ENCODE assay signal across 8 cellular contexts in genomic region chr1:43453442-43454269, GRCh38. TPM values are rescaled to one million over a fixed set of nuclear protein-coding genes. Genes with fewer than 3 reads are reported as not detected.
DNase-seq lines count a peak whose midpoint lies in the region; ATAC-seq, FAIRE-seq and TF ChIP-seq lines count a peak whose summit lies in the region.

Gene HYI (minus strand): TSS chr1:43453931. CDS start chr1:43453793, 138 bp downstream.

- no peak for FAIRE-seq in HTR-8/SVneo (lab: Jason Lieb, UNC)

- TF ChIP-seq POLR2A in Peyer's patch (IDR thresholded peaks at IDR 0.05), result peak; percentile 35 to 61

- CTCF ChIA-PET in naive thymus-derived CD4-positive, alpha-beta T cell (lab: Charles Lee), result no interaction called here

- H3K27me3 Mint-ChIP-seq in naive thymus-derived CD4-positive, alpha-beta T cell, result peaks cover 5 to 27% (median 12%) of the 10 kb centered on the region in 5 donors
- H3K27me3 Mint-ChIP-seq in stimulated activated naive B cell treated with anti-CD40 and anti-IgM and Interleukin-4, amounts not matched to agents 10 μg/mL and 1 μg/mL and 100 μg/mL, for 72 hours, result peaks cover 17 to 39% of the 10 kb centered on the region in 2 donors

- TF ChIP-seq CTCF in Peyer's patch (IDR thresholded peaks at IDR 0.05), result no peak

- intact Hi-C loops in naive thymus-derived CD4-positive, alpha-beta T cell (cut with micrococcal nuclease), result loop anchor here (1.0 to 5.0 kb wide), 5 partner anchors 86 to 496 kb away; partner anchors contain the start of genes ELOVL1 (in 2 of the 2), CFAP57 (in 1 of the 2), EBNA1BP2 (in 1 of the 2) and KDM4A (in 1 of the 2)

- peak within 1 kb of the TSS; percentile 46 to 77 (median 72) for H3K4me3 ChIP-seq in Peyer's patch
- H3K4me3 ChIP-seq in naive thymus-derived CD4-positive, alpha-beta T cell (ENCODE audit: low read length), result peak within 1 kb of the TSS; percentile 56

- peaks cover 0 to 25% (median 0%) of the 10 kb centered on the region in 4 donors for H3K4me1 ChIP-seq in Peyer's patch
- H3K4me1 ChIP-seq in naive thymus-derived CD4-positive, alpha-beta T cell (ENCODE audit: control insufficient read depth in 2 of 2, insufficient read depth in 2 of 2, low read length in 2 of 2), result peaks cover 0 to 9% of the 10 kb centered on the region in 2 donors

- H3K27ac Mint-ChIP-seq in naive thymus-derived CD4-positive, alpha-beta T cell, result peak within 1 kb of the TSS; percentile 85 to 96 (median 90)
- H3K27ac Mint-ChIP-seq in stimulated activated naive B cell treated with anti-CD40 and anti-IgM and Interleukin-4, amounts not matched to agents 10 μg/mL and 1 μg/mL and 100 μg/mL, for 72 hours, result peak within 1 kb of the TSS; percentile 91

- POLR2A ChIA-PET in naive thymus-derived CD4-positive, alpha-beta T cell (lab: Charles Lee), result interaction anchor here (0.8 to 2.1 kb wide), 9 partner anchors 9 to 422 kb away, joined by 3 to 11 read pairs (median 4); partner anchors contain the start of gene ST3GAL3

- peaks cover 0 to 16% (median 0%) of the 10 kb centered on the region in 5 donors for H3K36me3 Mint-ChIP-seq in naive thymus-derived CD4-positive, alpha-beta T cell
- peaks cover 26 to 41% of the 10 kb centered on the region in 2 donors for H3K36me3 Mint-ChIP-seq in stimulated activated naive B cell treated with anti-CD40 and anti-IgM and Interleukin-4, amounts not matched to agents 10 μg/mL and 1 μg/mL and 100 μg/mL, for 72 hours

- no peaks in the 10 kb centered on the region for H3K27me3 ChIP-seq in Peyer's patch
- H3K27me3 ChIP-seq in naive thymus-derived CD4-positive, alpha-beta T cell (ENCODE audit: control insufficient read depth in 2 of 2, insufficient read depth in 2 of 2, low read length in 2 of 2), result no peaks in the 10 kb centered on the region

- H3K27ac ChIP-seq in Peyer's patch, result peak within 1 kb of the TSS; percentile 81 to 96 (median 92)
- H3K27ac ChIP-seq in naive thymus-derived CD4-positive, alpha-beta T cell (ENCODE audit: low read depth, low read length), result peak within 1 kb of the TSS; percentile 70

- H3K9me3 Mint-ChIP-seq in naive thymus-derived CD4-positive, alpha-beta T cell, result peaks cover 0 to 2% (median 0%) of the 10 kb centered on the region in 11 donors
- peaks cover 2 to 4% of the 10 kb centered on the region in 2 donors for H3K9me3 Mint-ChIP-seq in stimulated activated naive B cell treated with anti-CD40 and anti-IgM and Interleukin-4, amounts not matched to agents 10 μg/mL and 1 μg/mL and 100 μg/mL, for 72 hours

- H3K4me3 Mint-ChIP-seq in naive thymus-derived CD4-positive, alpha-beta T cell, result peak within 1 kb of the TSS; percentile 86 to 95 (median 89)
- peak within 1 kb of the TSS; percentile 85 to 88 for H3K4me3 Mint-ChIP-seq in stimulated activated naive B cell treated with anti-CD40 and anti-IgM and Interleukin-4, amounts not matched to agents 10 μg/mL and 1 μg/mL and 100 μg/mL, for 72 hours

- H3K36me3 ChIP-seq in Peyer's patch, result peaks cover 0 to 29% (median 0%) of the 10 kb centered on the region in 3 donors
- H3K36me3 ChIP-seq in naive thymus-derived CD4-positive, alpha-beta T cell (ENCODE audit: control insufficient read depth in 2 of 3, insufficient read depth in 3 of 3, low read length in 3 of 3), result peaks cover 0 to 23% (median 0%) of the 10 kb centered on the region in 3 experiments

- DNase-seq in DMS79 (lab: John Stamatoyannopoulos, UW), result peak; percentile 79
- peak; percentile 75 for DNase-seq in HTR-8/SVneo (ENCODE audit: insufficient read length, low spot score)
- peak; percentile 84 to 94 (median 91) for DNase-seq in Peyer's patch
- peak; percentile 47 for DNase-seq in activated T-helper 9 cell treated with anti-CD3 and anti-CD28 coated beads, Interleukin-2, amount 50 U/mL, for 16 hours (ENCODE audit: low read depth)
- peak; percentile 86 for DNase-seq in fibroblast of peridontal ligament (ENCODE audit: extremely low read depth)
- DNase-seq in naive thymus-derived CD4-positive, alpha-beta T cell, result peak; percentile 41 to 72 (median 67)
- DNase-seq in stimulated activated naive B cell treated with anti-CD40 and anti-IgM and Interleukin-4, amounts not matched to agents 10 μg/mL and 1 μg/mL and 100 μg/mL, for 72 hours, result peak; percentile 59

- ATAC-seq in naive thymus-derived CD4-positive, alpha-beta T cell, result peak; percentile 82
- ATAC-seq in stimulated activated naive B cell treated with anti-CD40 and anti-IgM and Interleukin-4, amounts not matched to agents 10 μg/mL and 1 μg/mL and 100 μg/mL, for 72 hours (replicated peaks), result peak; percentile 70 to 72
- ATAC-seq in GM19397 (IDR thresholded peaks at IDR 0.05; ENCODE audit: unreplicated experiment), result no peak

- H3K4me1 Mint-ChIP-seq in naive thymus-derived CD4-positive, alpha-beta T cell, result peaks cover 9 to 27% (median 18%) of the 10 kb centered on the region in 7 donors
- H3K4me1 Mint-ChIP-seq in stimulated activated naive B cell treated with anti-CD40 and anti-IgM and Interleukin-4, amounts not matched to agents 10 μg/mL and 1 μg/mL and 100 μg/mL, for 72 hours, result peaks cover 13 to 20% of the 10 kb centered on the region in 2 donors

- H3K9me3 ChIP-seq in Peyer's patch, result no peaks in the 10 kb centered on the region
- no peaks in the 10 kb centered on the region for H3K9me3 ChIP-seq in naive thymus-derived CD4-positive, alpha-beta T cell (ENCODE audit: control insufficient read depth in 2 of 3, low read length in 3 of 3)

RNA-seq across cellular contexts. Expression of gene HYI, which starts in this region (rescaled TPM):
- total RNA-seq in Peyer's patch, result 100 to 1,000 TPM; 127 to 210 (median 169) TPM
- total RNA-seq in naive thymus-derived CD4-positive, alpha-beta T cell, result 10 to 100 TPM; 15.8 to 29.3 (median 26.8) TPM
- 1 to 10 TPM; 4.4 to 5.6 TPM for polyA plus RNA-seq in naive thymus-derived CD4-positive, alpha-beta T cell

Comparison
In these comparisons a context has a peak if more than half of its experiments do, and no peak if none do; other contexts are left out.
1. RNA of gene HYI (total RNA-seq): 127 to 210 TPM in Peyer's patch; 15.8 to 29.3 TPM in naive thymus-derived CD4-positive, alpha-beta T cell; every median in the first group is over 4 times any median in the second.
2. Peak in every context shown above with its lines, with median percentiles within 50 percentile points of each other: DNase-seq.